ENCODE assay signal across 8 cellular contexts in genomic region chr12:124920353-124920935, GRCh38. TPM values are rescaled to one million over a fixed set of nuclear protein-coding genes. Genes with fewer than 3 reads are reported as not detected.
DNase-seq lines count a peak whose midpoint lies in the region; ATAC-seq and TF ChIP-seq lines count a peak whose summit lies in the region.

No MANE protein-coding gene starts in this region.

- no peaks in the 10 kb centered on the region for H3K9me3 Mint-ChIP-seq in HFFc6
- H3K9me3 Mint-ChIP-seq in activated B cell treated with CpG ODN at 0.5 μM for 24 hours = no peaks in the 10 kb centered on the region
- H3K9me3 Mint-ChIP-seq in immature natural killer cell = no peaks in the 10 kb centered on the region
- H3K9me3 Mint-ChIP-seq in stimulated activated naive B cell treated with anti-CD40 and anti-IgM and Interleukin-4, amounts not matched to agents 10 μg/mL and 1 μg/mL and 100 μg/mL, for 72 hours = no peaks in the 10 kb centered on the region

- H3K4me1 Mint-ChIP-seq in HFFc6 (ENCODE audit: low read depth) (peaks cover 81% of the 10 kb centered on the region), activated B cell treated with CpG ODN at 0.5 μM for 24 hours (peaks cover 74% of the 10 kb centered on the region), immature natural killer cell (peaks cover 70 to 76% of the 10 kb centered on the region in 2 donors)
- H3K4me1 Mint-ChIP-seq in stimulated activated naive B cell treated with anti-CD40 and anti-IgM and Interleukin-4, amounts not matched to agents 10 μg/mL and 1 μg/mL and 100 μg/mL, for 72 hours = peaks cover 52 to 71% of the 10 kb centered on the region in 2 donors

- DNase-seq in HFFc6 = no peak
- no peak for DNase-seq in activated B cell treated with CpG ODN at 0.5 μM for 24 hours
- no peak for DNase-seq in immature natural killer cell
- DNase-seq in stimulated activated naive B cell treated with anti-CD40 and anti-IgM and Interleukin-4, amounts not matched to agents 10 μg/mL and 1 μg/mL and 100 μg/mL, for 72 hours = no peak
- no peak for DNase-seq in hypothalamus (lab: John Stamatoyannopoulos, UW)
- DNase-seq in NCI-H187 (lab: John Stamatoyannopoulos, UW) = no peak
- DNase-seq in KG1 (lab: John Stamatoyannopoulos, UW) = no peak

- peak overlapping the region; percentile 84; the same call in 1 of the 2 replicates for H3K4me3 Mint-ChIP-seq in HFFc6
- peak overlapping the region; percentile 81 for H3K4me3 Mint-ChIP-seq in activated B cell treated with CpG ODN at 0.5 μM for 24 hours
- H3K4me3 Mint-ChIP-seq in immature natural killer cell = peak overlapping the region; percentile 71 to 85 (median 72)
- peak overlapping the region; percentile 83 to 89 for H3K4me3 Mint-ChIP-seq in stimulated activated naive B cell treated with anti-CD40 and anti-IgM and Interleukin-4, amounts not matched to agents 10 μg/mL and 1 μg/mL and 100 μg/mL, for 72 hours

- POLR2A ChIA-PET in activated B cell treated with CpG ODN at 0.5 μM for 24 hours (lab: Charles Lee) = interaction anchor here (0.7 to 20.6 kb wide), 11 partner anchors 8 to 529 kb away, joined by 3 to 590 read pairs (median 5); partner anchors contain the start of gene BRI3BP

- CTCF ChIA-PET in activated B cell treated with CpG ODN at 0.5 μM for 24 hours (lab: Charles Lee) = interaction anchor here (1.6 to 11.3 kb wide), 4 partner anchors 7 to 18 kb away, joined by 5 to 177 read pairs (median 38); no protein-coding TSS in a partner anchor

- intact Hi-C loops in activated B cell treated with CpG ODN at 0.5 μM for 24 hours (cut with micrococcal nuclease) = loop anchor here (2.0 kb wide), 1 partner anchor 464 kb away; no protein-coding TSS in a partner anchor

- H3K27ac Mint-ChIP-seq in HFFc6 (peak overlapping the region; percentile 93), activated B cell treated with CpG ODN at 0.5 μM for 24 hours (peak overlapping the region; percentile 100), immature natural killer cell (peak overlapping the region; percentile 95 to 99 (median 97))
- peak overlapping the region; percentile 100 for H3K27ac Mint-ChIP-seq in stimulated activated naive B cell treated with anti-CD40 and anti-IgM and Interleukin-4, amounts not matched to agents 10 μg/mL and 1 μg/mL and 100 μg/mL, for 72 hours

- H3K36me3 Mint-ChIP-seq in HFFc6 (ENCODE audit: low read depth) (no peaks in the 10 kb centered on the region), activated B cell treated with CpG ODN at 0.5 μM for 24 hours (ENCODE audit: low read depth) (peaks cover 8% of the 10 kb centered on the region), immature natural killer cell (no peaks in the 10 kb centered on the region)
- peaks cover 3 to 8% of the 10 kb centered on the region in 2 donors for H3K36me3 Mint-ChIP-seq in stimulated activated naive B cell treated with anti-CD40 and anti-IgM and Interleukin-4, amounts not matched to agents 10 μg/mL and 1 μg/mL and 100 μg/mL, for 72 hours

- no peak for ATAC-seq in activated B cell treated with CpG ODN at 0.5 μM for 24 hours (ENCODE audit: low read depth)
- ATAC-seq in stimulated activated naive B cell treated with anti-CD40 and anti-IgM and Interleukin-4, amounts not matched to agents 10 μg/mL and 1 μg/mL and 100 μg/mL, for 72 hours (replicated peaks) = no peak
- no peak for ATAC-seq in activated CD4-positive, CD25-positive, alpha-beta regulatory T cell treated with anti-CD3 and anti-CD28 coated beads, Interleukin-2, amount 50 U/mL, for 24 hours

- TF ChIP-seq CTCF in HFFc6 (IDR thresholded peaks at IDR 0.05) = no peak
- no peak for TF ChIP-seq CTCF in activated B cell treated with CpG ODN at 0.5 μM for 24 hours (IDR thresholded peaks at IDR 0.05)

- H3K27me3 Mint-ChIP-seq in HFFc6 (ENCODE audit: insufficient read depth) (peaks cover 9% of the 10 kb centered on the region), activated B cell treated with CpG ODN at 0.5 μM for 24 hours (no peaks in the 10 kb centered on the region), immature natural killer cell (ENCODE audit: low read depth in 3 of 3) (peaks cover 20 to 39% (median 27%) of the 10 kb centered on the region in 3 donors)
- H3K27me3 Mint-ChIP-seq in stimulated activated naive B cell treated with anti-CD40 and anti-IgM and Interleukin-4, amounts not matched to agents 10 μg/mL and 1 μg/mL and 100 μg/mL, for 72 hours = peaks cover 0 to 5% of the 10 kb centered on the region in 2 donors

RNA-seq across cellular contexts. Expression of gene UBC, which starts 6.0 kb away (rescaled TPM):
- 1,000 to 10,000 TPM; 1,112 to 1,171 (median 1,143) TPM for total RNA-seq in HFFc6 (2021; fragmentation: NEBNext Ultra II Directional; extraction: Animal tissue kit (Norgen Biotek cat#: 25700))
- 847 and 865 TPM in 2 replicates for total RNA-seq in activated B cell treated with CpG ODN at 0.5 μM for 24 hours
- polyA plus RNA-seq in immature natural killer cell = 1,000 to 10,000 TPM in 2 of 3 donors, 100 to 1,000 TPM in 1; 977 to 1,715 (median 1,389) TPM

RNA-seq across cellular contexts. Expression of gene SCARB1, which starts 56.8 kb away (rescaled TPM):
- total RNA-seq in HFFc6 (2021; fragmentation: NEBNext Ultra II Directional; extraction: Animal tissue kit (Norgen Biotek cat#: 25700)) = 10 to 100 TPM; 34.8 to 46.3 (median 36.8) TPM
- 39.3 and 40.8 TPM in 2 replicates for total RNA-seq in activated B cell treated with CpG ODN at 0.5 μM for 24 hours
- polyA plus RNA-seq in immature natural killer cell = 10 to 100 TPM in 1 of 3 donors, 1 to 10 TPM in 2; 1.3 to 10.5 (median 2.4) TPM
